9 cellular contexts compared by ENCODE assay signal in the genomic region with DNA sequence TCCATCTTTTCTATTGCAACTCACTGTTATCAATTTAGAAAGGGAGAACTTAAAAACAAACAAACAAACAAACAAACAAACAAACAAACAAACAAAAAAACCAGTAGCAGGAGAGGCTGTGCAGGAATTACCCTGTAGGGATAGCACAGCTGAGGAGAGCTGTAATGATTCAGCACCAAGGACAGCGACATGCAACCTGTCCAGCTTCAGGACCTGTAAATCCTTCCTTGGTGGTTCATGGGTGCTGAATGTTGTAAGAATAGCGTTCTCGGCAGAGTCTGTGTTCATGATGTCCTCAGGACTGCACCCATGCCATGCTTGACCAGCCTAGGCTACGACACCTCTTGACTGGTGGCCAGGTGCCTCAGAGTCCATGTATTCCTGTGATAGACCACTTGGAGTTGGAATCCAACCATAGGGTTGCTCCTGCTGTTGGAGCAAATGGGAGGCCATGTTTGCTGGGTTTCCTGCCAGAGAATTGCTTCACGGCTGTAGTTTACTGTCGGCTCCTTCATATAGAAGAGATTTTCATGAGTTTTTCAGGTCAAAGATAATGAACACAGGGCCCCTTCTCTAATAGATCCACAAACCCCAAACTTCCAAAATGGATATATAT.
DNase-seq lines count a peak whose midpoint lies in the region; ATAC-seq and TF ChIP-seq lines count a peak whose summit lies in the region.
"Had no signal": no experiment of that assay in that cellular context is flagged by ENCODE, and none has a peak within 500 bp of the region (broad histone marks: within the 10 kb centered on the region; RNA-seq: fewer than 3 reads in every experiment).

No MANE protein-coding gene starts in this region.

- peak in 3 of 4 donors; percentile 76 to 82 (median 79) for ATAC-seq in psoas muscle
- no peak for ATAC-seq in HG03139 (IDR thresholded peaks at IDR 0.05; ENCODE audit: unreplicated experiment)

- H3K36me3 ChIP-seq in psoas muscle (ENCODE audit: insufficient read depth in 1 of 2, low read depth in 1 of 2), result no peaks in the 10 kb centered on the region

- no peak overlapping the region for H3K27ac Mint-ChIP-seq in activated naive CD4-positive, alpha-beta T cell treated with anti-CD3 and anti-CD28 coated beads for 36 hours

- H3K27me3 Mint-ChIP-seq in activated naive CD4-positive, alpha-beta T cell treated with anti-CD3 and anti-CD28 coated beads for 36 hours (ENCODE audit: low read depth), result peaks cover under 1% of the 10 kb centered on the region

- POLR2A ChIA-PET in RWPE1 (lab: Yijun Ruan, JAX; ENCODE audit: low non-redundant PET), result no interaction called here

- no peaks in the 10 kb centered on the region for H3K36me3 Mint-ChIP-seq in activated naive CD4-positive, alpha-beta T cell treated with anti-CD3 and anti-CD28 coated beads for 36 hours (ENCODE audit: low read depth)

- no peak for TF ChIP-seq CTCF in RWPE1 (conservative IDR thresholded peaks at IDR 0.05; ENCODE audit: low read depth)
- TF ChIP-seq CTCF in psoas muscle (IDR thresholded peaks at IDR 0.05), result no peak

- CTCF ChIA-PET in activated naive CD4-positive, alpha-beta T cell treated with anti-CD3 and anti-CD28 coated beads for 36 hours (lab: Charles Lee), result no interaction called here
- CTCF ChIA-PET in RWPE1 (lab: Yijun Ruan, JAX), result no interaction called here

- no peaks in the 10 kb centered on the region for H3K4me1 ChIP-seq in psoas muscle

- peak; percentile 45 for DNase-seq in activated naive CD4-positive, alpha-beta T cell treated with anti-CD3 and anti-CD28 coated beads for 36 hours
- no peak for DNase-seq in activated naive CD4-positive, alpha-beta T cell (lab: John Stamatoyannopoulos, UW)
- DNase-seq in RWPE1 (ENCODE audit: low spot score), result peak; percentile 50
- peak; percentile 55 to 69 for DNase-seq in erythroblast (lab: John Stamatoyannopoulos, UW)
- DNase-seq in psoas muscle, result peak in 1 of 2 donors; percentile 14
- no peak for DNase-seq in NCI-H2107 (lab: John Stamatoyannopoulos, UW)
- DNase-seq in activated CD4-positive, CD25-positive, alpha-beta regulatory T cell (lab: John Stamatoyannopoulos, UW), result no peak

- H3K27ac ChIP-seq in RWPE1 (no peak overlapping the region), psoas muscle (no peak overlapping the region)
- H3K27ac ChIP-seq: VCaP had no signal

- intact Hi-C loops in activated naive CD4-positive, alpha-beta T cell treated with anti-CD3 and anti-CD28 coated beads for 36 hours (cut with micrococcal nuclease), result no loop called here
- intact Hi-C loops in psoas muscle (cut with DNase I), result no loop called here

- 40 to 52% (median 45%) methylated on average over 6 of the region's 6 CpGs for WGBS in psoas muscle, 3 donors

- H3K9me3 ChIP-seq in psoas muscle, result no peaks in the 10 kb centered on the region

- no peak overlapping the region for H3K4me3 ChIP-seq in psoas muscle

- H3K4me3 Mint-ChIP-seq in activated naive CD4-positive, alpha-beta T cell treated with anti-CD3 and anti-CD28 coated beads for 36 hours, result no peak overlapping the region

- no peak for TF ChIP-seq POLR2A in erythroblast (IDR thresholded peaks at IDR 0.05; ENCODE audit: low read length)

- no peaks in the 10 kb centered on the region for H3K27me3 ChIP-seq in psoas muscle (ENCODE audit: insufficient read depth in 3 of 3, low read length in 2 of 3)

- peaks cover 7% of the 10 kb centered on the region for H3K9me3 Mint-ChIP-seq in activated naive CD4-positive, alpha-beta T cell treated with anti-CD3 and anti-CD28 coated beads for 36 hours

- H3K4me1 Mint-ChIP-seq in activated naive CD4-positive, alpha-beta T cell treated with anti-CD3 and anti-CD28 coated beads for 36 hours (ENCODE audit: low read depth), result no peaks in the 10 kb centered on the region

Comparison
In these comparisons a context has a peak if more than half of its experiments do, and no peak if none do; other contexts are left out.
1. DNase-seq: peak in activated naive CD4-positive, alpha-beta T cell treated with anti-CD3 and anti-CD28 coated beads for 36 hours (single experiment), RWPE1 (single experiment) and erythroblast (2 of 2); none in activated naive CD4-positive, alpha-beta T cell (0 of 4), NCI-H2107 (single experiment) and activated CD4-positive, CD25-positive, alpha-beta regulatory T cell (0 of 4).